16 cellular contexts compared by ENCODE assay signal in the genomic region with DNA sequence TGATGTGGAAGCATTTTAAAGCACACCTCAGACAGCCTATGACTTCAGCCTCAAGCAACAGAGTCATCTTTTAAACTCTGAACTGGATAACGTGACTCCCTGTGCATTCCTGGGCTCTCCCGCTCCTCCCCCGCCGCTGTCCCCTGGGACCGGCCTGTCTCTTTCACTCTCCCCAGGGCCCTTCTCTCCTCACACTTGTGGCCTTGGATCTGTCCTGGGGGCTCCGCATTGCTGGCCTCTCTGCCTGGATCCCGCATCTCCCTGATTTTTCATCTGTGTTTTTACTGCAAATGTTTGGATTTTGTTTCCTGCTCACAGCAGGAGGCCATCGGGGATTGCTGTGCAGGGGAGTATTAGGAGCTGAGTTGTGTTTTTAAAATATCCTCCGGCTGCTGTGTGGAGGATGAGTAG. TPM values are rescaled to one million over a fixed set of nuclear protein-coding genes. Genes with fewer than 3 reads are reported as not detected.
A peak's percentile ranks its signal among the peaks of the same experiment; 100 is the strongest.
DNase-seq lines count a peak whose midpoint lies in the region; ATAC-seq, FAIRE-seq and TF ChIP-seq lines count a peak whose summit lies in the region.
"Had no signal": no experiment of that assay in that cellular context is flagged by ENCODE, and none has a peak within 500 bp of the region (broad histone marks: within the 10 kb centered on the region; RNA-seq: fewer than 3 reads in every experiment).

No MANE protein-coding gene starts in this region.

- CTCF ChIA-PET in HepG2 (lab: Yijun Ruan, JAX; ENCODE audit: low intra/inter-chr PET ratio, low total read pairs): interaction anchor here (2.1 to 2.3 kb wide), 2 partner anchors 41 to 127 kb away, joined by 9 to 43 read pairs; no protein-coding TSS in a partner anchor

- H3K27me3 Mint-ChIP-seq in mesothelial cell of epicardium (ENCODE audit: low read depth): no peaks in the 10 kb centered on the region
- H3K27me3 Mint-ChIP-seq in activated T-helper 2 cell treated with anti-CD3 and anti-CD28 coated beads, Interferon-gamma antibody, Interleukin-2, Interleukin-4, amounts not matched to agents 10 μg/mL and 5 μg/mL and 100 μg/mL, durations not matched to agents 14 hours and 24 hours and 36 hours (ENCODE audit: low read depth): no peaks in the 10 kb centered on the region

- H3K36me3 Mint-ChIP-seq in mesothelial cell of epicardium: peaks cover 3% of the 10 kb centered on the region
- H3K36me3 Mint-ChIP-seq in activated T-helper 2 cell treated with anti-CD3 and anti-CD28 coated beads, Interferon-gamma antibody, Interleukin-2, Interleukin-4, amounts not matched to agents 10 μg/mL and 5 μg/mL and 100 μg/mL, durations not matched to agents 14 hours and 24 hours and 36 hours (ENCODE audit: low read depth): peaks cover 9% of the 10 kb centered on the region

- TF ChIP-seq RAD21 in HepG2 (CRISPR knock-in tag; IDR thresholded peaks at IDR 0.05): no peak; the same call in 1 of the 2 replicates

- in situ Hi-C loops in HepG2 (cut with HindIII; ENCODE audit: extremely low pct_ligation_motif_present, low pct_unique_long_range_greater_than_20kb): loop anchor here (5.0 kb wide), 2 partner anchors 41 to 191 kb away; no protein-coding TSS in a partner anchor

- H3K36me3 ChIP-seq in HepG2 (replicated peaks in 1 of 2; ENCODE audit: control insufficient read depth in 1 of 2, insufficient read depth in 2 of 2, low read length in 2 of 2) (peaks cover 0 to 7% of the 10 kb centered on the region in 2 experiments; a peak in 3 of 5 replicates), right lobe of liver (peaks cover 0 to 8% (median 5%) of the 10 kb centered on the region in 4 donors)

- H2AFZ ChIP-seq in HepG2 (ENCODE audit: low read length): no peak overlapping the region

- TF ChIP-seq CTCF in HepG2 (CRISPR knock-in tag; IDR thresholded peaks at IDR 0.05) (peak; percentile 17), right lobe of liver (IDR thresholded peaks at IDR 0.05) (no peak), choroid plexus epithelial cell (conservative IDR thresholded peaks at IDR 0.05; ENCODE audit: low read depth, low read length) (no peak), mesothelial cell of epicardium (IDR thresholded peaks at IDR 0.05; ENCODE audit: unreplicated experiment) (no peak)

- H3K4me3 Mint-ChIP-seq in mesothelial cell of epicardium: peak overlapping the region; percentile 13
- H3K4me3 Mint-ChIP-seq in activated T-helper 2 cell treated with anti-CD3 and anti-CD28 coated beads, Interferon-gamma antibody, Interleukin-2, Interleukin-4, amounts not matched to agents 10 μg/mL and 5 μg/mL and 100 μg/mL, durations not matched to agents 14 hours and 24 hours and 36 hours (ENCODE audit: low read depth): no peak overlapping the region
- H3K4me3 Mint-ChIP-seq: activated T-cell treated with anti-CD3 and anti-CD28 coated beads, Interleukin-2, amount 50 U/mL, for 4 hours had no signal

- TF ChIP-seq EP300 in HepG2 (IDR thresholded peaks at IDR 0.05; ENCODE audit: low read depth in 2 of 2, low read length in 2 of 2) (no peak), HepG2 (CRISPR knock-in tag; IDR thresholded peaks at IDR 0.05; ENCODE audit: borderline replicate concordance) (no peak)

- no peaks in the 10 kb centered on the region for H4K20me1 ChIP-seq in HepG2 (ENCODE audit: insufficient read depth, low read length)

- peak overlapping the region; percentile 61 for H3K27ac ChIP-seq in HepG2 (ENCODE audit: extremely low read length, insufficient read depth, low read length)
- H3K27ac ChIP-seq in right lobe of liver: no peak overlapping the region
- H3K27ac ChIP-seq: KMS-11, upper lobe of left lung had no signal

- H3K4me2 ChIP-seq in HepG2 (ENCODE audit: low read depth, low read length): peak overlapping the region; percentile 70
- H3K4me2 ChIP-seq: KMS-11 had no signal

- no peaks in the 10 kb centered on the region for H3K79me2 ChIP-seq in HepG2 (ENCODE audit: insufficient read depth, low read length)

- intact Hi-C loops in HepG2 (cut with micrococcal nuclease; ENCODE audit: unreplicated experiment): loop anchor here (2.0 to 5.0 kb wide), 4 partner anchors 48 to 190 kb away; no protein-coding TSS in a partner anchor
- intact Hi-C loops in right lobe of liver (cut with DNase I): loop anchor here (5.0 to 10.0 kb wide), 3 partner anchors 41 to 188 kb away; no protein-coding TSS in a partner anchor
- intact Hi-C loops in activated T-helper 2 cell treated with anti-CD3 and anti-CD28 coated beads, Interferon-gamma antibody, Interleukin-2, Interleukin-4, amounts not matched to agents 10 μg/mL and 5 μg/mL and 100 μg/mL, durations not matched to agents 14 hours and 24 hours and 36 hours (cut with micrococcal nuclease): no loop called here

- H3K4me1 Mint-ChIP-seq in mesothelial cell of epicardium: peaks cover 16% of the 10 kb centered on the region
- H3K4me1 Mint-ChIP-seq in activated T-helper 2 cell treated with anti-CD3 and anti-CD28 coated beads, Interferon-gamma antibody, Interleukin-2, Interleukin-4, amounts not matched to agents 10 μg/mL and 5 μg/mL and 100 μg/mL, durations not matched to agents 14 hours and 24 hours and 36 hours (ENCODE audit: low read depth): peaks cover 6% of the 10 kb centered on the region

- DNase-seq in HepG2 (ENCODE audit: low spot score) (peak; percentile 53), right lobe of liver (no peak), choroid plexus epithelial cell (ENCODE audit: low read depth) (peak; percentile 76), mesothelial cell of epicardium (ENCODE audit: low spot score in 2 of 2, unreplicated experiment in 2 of 2) (no peak), SW 1271 (lab: John Stamatoyannopoulos, UW) (no peak)
- no peak for DNase-seq in activated T-helper 2 cell treated with anti-CD3 and anti-CD28 coated beads, Interferon-gamma antibody, Interleukin-2, Interleukin-4, amounts not matched to agents 10 μg/mL and 5 μg/mL and 100 μg/mL, durations not matched to agents 14 hours and 24 hours and 36 hours (ENCODE audit: low spot score)
- DNase-seq: activated T-cell treated with anti-CD3 and anti-CD28 coated beads, Interleukin-2, amount 50 U/mL, for 4 hours; aorta; DMS79; NCI-H2081; stimulated activated CD4-positive, alpha-beta T cell treated with anti-CD3 and anti-CD28 coated beads, Interleukin-12 subunit alpha, Interleukin-12 subunit beta, amount 100 ng/mL, for 4 hours; upper lobe of left lung had no signal

- no peak for TF ChIP-seq POLR2A in HepG2 (IDR thresholded peaks at IDR 0.05; ENCODE audit: insufficient read depth in 1 of 2, low read depth in 2 of 2, low read length in 2 of 2)
- TF ChIP-seq POLR2A in right lobe of liver (IDR thresholded peaks at IDR 0.05): no peak

- no peaks in the 10 kb centered on the region for H3K9me3 Mint-ChIP-seq in mesothelial cell of epicardium
- peaks cover 4% of the 10 kb centered on the region for H3K9me3 Mint-ChIP-seq in activated T-helper 2 cell treated with anti-CD3 and anti-CD28 coated beads, Interferon-gamma antibody, Interleukin-2, Interleukin-4, amounts not matched to agents 10 μg/mL and 5 μg/mL and 100 μg/mL, durations not matched to agents 14 hours and 24 hours and 36 hours
- H3K9me3 Mint-ChIP-seq: activated T-cell treated with anti-CD3 and anti-CD28 coated beads, Interleukin-2, amount 50 U/mL, for 4 hours had no signal

- POLR2A ChIA-PET in HepG2 (lab: Yijun Ruan, JAX): interaction anchor here (1.2 to 6.6 kb wide), 5 partner anchors 15 to 124 kb away, joined by 3 to 127 read pairs (median 18); a partner anchor contains a TSS

- H3K4me3 ChIP-seq in HepG2 (replicated peaks in 1 of 3; ENCODE audit: insufficient read depth in 1 of 3, low read depth in 2 of 3, low read length in 3 of 3) (peak overlapping the region; percentile 3 to 58 (median 41)), right lobe of liver (no peak overlapping the region), choroid plexus epithelial cell (ENCODE audit: low read depth, low read length) (peak overlapping the region; percentile 51)
- H3K4me3 ChIP-seq: upper lobe of left lung had no signal

- H3K4me1 ChIP-seq in HepG2 (ENCODE audit: insufficient read depth, low read length): peaks cover 33% of the 10 kb centered on the region
- peaks cover 0 to 11% (median 4%) of the 10 kb centered on the region in 4 donors for H3K4me1 ChIP-seq in right lobe of liver

- 6% methylated on average over 9 of the region's 9 CpGs for WGBS in HepG2 (ENCODE audit: low lambda C conversion rate)
- 74% methylated on average over 9 of the region's 9 CpGs for WGBS in right lobe of liver (ENCODE audit: insufficient coverage, low coverage, low lambda C conversion rate, missing lambda C conversion rate)

- H3K9me3 ChIP-seq in HepG2 (ENCODE audit: low read length) (no peaks in the 10 kb centered on the region), right lobe of liver (no peaks in the 10 kb centered on the region)
- H3K9me3 ChIP-seq: upper lobe of left lung had no signal

- H3K27me3 ChIP-seq in HepG2 (ENCODE audit: control insufficient read depth in 1 of 2, insufficient read depth in 2 of 2, low read length in 2 of 2) (no peaks in the 10 kb centered on the region; a peak in 1 of 5 replicates), right lobe of liver (no peaks in the 10 kb centered on the region)
- H3K27me3 ChIP-seq: upper lobe of left lung had no signal

- BruUV-seq in HepG2 (replicated peaks; lab: Mats Ljungman, UMichigan): no TSS peak

- peak; percentile 68 for ATAC-seq in HepG2
- no peak for ATAC-seq in right lobe of liver
- ATAC-seq in HG02973 (IDR thresholded peaks at IDR 0.05; ENCODE audit: unreplicated experiment): no peak
- ATAC-seq in GM21786 (IDR thresholded peaks at IDR 0.05; ENCODE audit: unreplicated experiment): no peak
- ATAC-seq: activated CD4-positive, CD25-positive, alpha-beta regulatory T cell treated with anti-CD3 and anti-CD28 coated beads, Interleukin-2, amount 50 U/mL, for 24 hours; activated T-cell treated with anti-CD3 and anti-CD28 coated beads, Interleukin-2, amount 50 U/mL, for 4 hours had no signal

- peak overlapping the region; percentile 86 for H3K27ac Mint-ChIP-seq in mesothelial cell of epicardium
- H3K27ac Mint-ChIP-seq in activated T-helper 2 cell treated with anti-CD3 and anti-CD28 coated beads, Interferon-gamma antibody, Interleukin-2, Interleukin-4, amounts not matched to agents 10 μg/mL and 5 μg/mL and 100 μg/mL, durations not matched to agents 14 hours and 24 hours and 36 hours: no peak overlapping the region

- FAIRE-seq in HepG2 (lab: Jason Lieb, UNC): peak; percentile 53

- H3K9ac ChIP-seq in HepG2 (ENCODE audit: insufficient read depth, low read depth, low read length): peak overlapping the region; percentile 53
- H3K9ac ChIP-seq: KMS-11 had no signal

RNA-seq across cellular contexts. Expression of a gene that starts 15.4 kb away (rescaled TPM):
- total RNA-seq in HepG2 (2016; rRNA removed; fragmentation: Illumina TruSeq; extraction: Trizol) (50.8 and 55.5 TPM in 2 replicates), right lobe of liver (10 to 100 TPM; 39.4 to 70.9 (median 62.4) TPM), mesothelial cell of epicardium (37.7 to 41.8 TPM (median 39.8 TPM) in 3 replicates)
- 110 and 141 TPM in 2 replicates for total RNA-seq in HepG2 (2016; cell fraction: cytosol; rRNA removed; fragmentation: Illumina TruSeq; extraction: Trizol; ENCODE audit: low read depth)
- 53.9 and 57.2 TPM in 2 replicates for total RNA-seq in HepG2 (2016; cell fraction: insoluble cytoplasmic fraction; rRNA removed; fragmentation: Illumina TruSeq; extraction: Trizol)
- total RNA-seq in HepG2 (2016; cell fraction: membrane; rRNA removed; fragmentation: Illumina TruSeq; extraction: Trizol): 100.0 and 131 TPM in 2 replicates
- 32.7 and 33.6 TPM in 2 replicates for total RNA-seq in HepG2 (2016; cell fraction: nucleus; rRNA removed; fragmentation: Illumina TruSeq; extraction: Trizol)
- polyA plus RNA-seq in HepG2 (2011; rRNA removed): 52.9 and 62.4 TPM in 2 replicates
- 58.4 and 70.2 TPM in 2 replicates for polyA plus RNA-seq in HepG2 (2011; cell fraction: cytosol; rRNA removed)
- polyA plus RNA-seq in HepG2 (2011; cell fraction: nucleus; rRNA removed): 58.8 and 59.2 TPM in 2 replicates
- 50.8 and 63.8 TPM in 2 replicates for polyA plus RNA-seq in HepG2 (2012)
- 122 and 158 TPM in 2 replicates for polyA plus RNA-seq in HepG2 (2016; cell fraction: cytosol; fragmentation: Illumina TruSeq; extraction: Trizol; ENCODE audit: low read depth)
- 61.2 and 70.0 TPM in 2 replicates for polyA plus RNA-seq in HepG2 (2016; cell fraction: insoluble cytoplasmic fraction; fragmentation: Illumina TruSeq; extraction: Trizol; ENCODE audit: low read depth)
- 97.9 and 125 TPM in 2 replicates for polyA plus RNA-seq in HepG2 (2016; cell fraction: membrane; fragmentation: Illumina TruSeq; extraction: Trizol; ENCODE audit: low read depth)
- polyA plus RNA-seq in HepG2 (2016; cell fraction: nucleus; fragmentation: Illumina TruSeq; extraction: Trizol; ENCODE audit: insufficient read depth, low read depth): 71.8 and 76.2 TPM in 2 replicates
- 53.9 and 60.5 TPM in 2 replicates for polyA minus RNA-seq in HepG2 (2011; rRNA and poly(A)+ RNA removed; ENCODE audit: low replicate concordance)
- 26.4 and 31.4 TPM in 2 replicates for polyA minus RNA-seq in HepG2 (2011; cell fraction: cytosol; rRNA and poly(A)+ RNA removed)
- polyA minus RNA-seq in HepG2 (2011; cell fraction: nucleus; rRNA and poly(A)+ RNA removed): 19.3 and 23.5 TPM in 2 replicates
- 32.7 and 34.2 TPM in 2 replicates for total RNA-seq in activated T-helper 2 cell treated with anti-CD3 and anti-CD28 coated beads, Interferon-gamma antibody, Interleukin-2, Interleukin-4, amounts not matched to agents 10 μg/mL and 5 μg/mL and 100 μg/mL, durations not matched to agents 14 hours and 24 hours and 36 hours

RNA-seq across cellular contexts. Expression of a gene that starts 43.2 kb away (rescaled TPM):
- total RNA-seq in HepG2 (2016; rRNA removed; fragmentation: Illumina TruSeq; extraction: Trizol): 23.7 and 32.5 TPM in 2 replicates
- 14.5 and 15.9 TPM in 2 replicates for total RNA-seq in HepG2 (2016; cell fraction: cytosol; rRNA removed; fragmentation: Illumina TruSeq; extraction: Trizol; ENCODE audit: low read depth)
- 25.4 and 32.9 TPM in 2 replicates for total RNA-seq in HepG2 (2016; cell fraction: insoluble cytoplasmic fraction; rRNA removed; fragmentation: Illumina TruSeq; extraction: Trizol)
- 24.7 and 24.9 TPM in 2 replicates for total RNA-seq in HepG2 (2016; cell fraction: membrane; rRNA removed; fragmentation: Illumina TruSeq; extraction: Trizol)
- 23.0 and 26.3 TPM in 2 replicates for total RNA-seq in HepG2 (2016; cell fraction: nucleus; rRNA removed; fragmentation: Illumina TruSeq; extraction: Trizol)
- polyA plus RNA-seq in HepG2 (2011; rRNA removed): 14.4 and 17.6 TPM in 2 replicates
- 7.2 and 11.1 TPM in 2 replicates for polyA plus RNA-seq in HepG2 (2011; cell fraction: cytosol; rRNA removed)
- 15.9 and 23.4 TPM in 2 replicates for polyA plus RNA-seq in HepG2 (2011; cell fraction: nucleus; rRNA removed)
- 30.8 and 38.6 TPM in 2 replicates for polyA plus RNA-seq in HepG2 (2012)
- polyA plus RNA-seq in HepG2 (2016; cell fraction: cytosol; fragmentation: Illumina TruSeq; extraction: Trizol; ENCODE audit: low read depth): 7.4 and 9.2 TPM in 2 replicates
- 29.4 and 31.2 TPM in 2 replicates for polyA plus RNA-seq in HepG2 (2016; cell fraction: insoluble cytoplasmic fraction; fragmentation: Illumina TruSeq; extraction: Trizol; ENCODE audit: low read depth)
- 16.3 and 18.5 TPM in 2 replicates for polyA plus RNA-seq in HepG2 (2016; cell fraction: membrane; fragmentation: Illumina TruSeq; extraction: Trizol; ENCODE audit: low read depth)
- 29.1 and 30.5 TPM in 2 replicates for polyA plus RNA-seq in HepG2 (2016; cell fraction: nucleus; fragmentation: Illumina TruSeq; extraction: Trizol; ENCODE audit: insufficient read depth, low read depth)
- polyA minus RNA-seq in HepG2 (2011; rRNA and poly(A)+ RNA removed; ENCODE audit: low replicate concordance): 13.3 and 14.0 TPM in 2 replicates
- 13.9 TPM in 2 replicates for polyA minus RNA-seq in HepG2 (2011; cell fraction: cytosol; rRNA and poly(A)+ RNA removed)
- polyA minus RNA-seq in HepG2 (2011; cell fraction: nucleus; rRNA and poly(A)+ RNA removed): 47.9 and 58.2 TPM in 2 replicates
- 10 to 100 TPM; 14.3 to 25.9 (median 17.6) TPM for total RNA-seq in right lobe of liver
- total RNA-seq in mesothelial cell of epicardium: 64.2 to 65.5 TPM (median 64.7 TPM) in 3 replicates
- 31.5 and 34.0 TPM in 2 replicates for total RNA-seq in activated T-helper 2 cell treated with anti-CD3 and anti-CD28 coated beads, Interferon-gamma antibody, Interleukin-2, Interleukin-4, amounts not matched to agents 10 μg/mL and 5 μg/mL and 100 μg/mL, durations not matched to agents 14 hours and 24 hours and 36 hours

RNA-seq across cellular contexts. Expression of a gene that starts 56.1 kb away (rescaled TPM):
- 23.6 and 40.4 TPM in 2 replicates for total RNA-seq in HepG2 (2016; rRNA removed; fragmentation: Illumina TruSeq; extraction: Trizol)
- 19.7 and 22.6 TPM in 2 replicates for total RNA-seq in HepG2 (2016; cell fraction: cytosol; rRNA removed; fragmentation: Illumina TruSeq; extraction: Trizol; ENCODE audit: low read depth)
- 17.6 and 41.1 TPM in 2 replicates for total RNA-seq in HepG2 (2016; cell fraction: insoluble cytoplasmic fraction; rRNA removed; fragmentation: Illumina TruSeq; extraction: Trizol)
- 27.9 and 29.7 TPM in 2 replicates for total RNA-seq in HepG2 (2016; cell fraction: membrane; rRNA removed; fragmentation: Illumina TruSeq; extraction: Trizol)
- 50.9 and 60.6 TPM in 2 replicates for total RNA-seq in HepG2 (2016; cell fraction: nucleus; rRNA removed; fragmentation: Illumina TruSeq; extraction: Trizol)
- 64.0 and 83.4 TPM in 2 replicates for polyA plus RNA-seq in HepG2 (2011; rRNA removed)
- 37.9 and 59.3 TPM in 2 replicates for polyA plus RNA-seq in HepG2 (2011; cell fraction: cytosol; rRNA removed)
- polyA plus RNA-seq in HepG2 (2011; cell fraction: nucleus; rRNA removed): 131 and 158 TPM in 2 replicates
- polyA plus RNA-seq in HepG2 (2012): 80.7 and 119 TPM in 2 replicates
- 10.8 and 12.1 TPM in 2 replicates for polyA plus RNA-seq in HepG2 (2016; cell fraction: cytosol; fragmentation: Illumina TruSeq; extraction: Trizol; ENCODE audit: low read depth)
- polyA plus RNA-seq in HepG2 (2016; cell fraction: insoluble cytoplasmic fraction; fragmentation: Illumina TruSeq; extraction: Trizol; ENCODE audit: low read depth): 25.6 and 36.8 TPM in 2 replicates
- polyA plus RNA-seq in HepG2 (2016; cell fraction: membrane; fragmentation: Illumina TruSeq; extraction: Trizol; ENCODE audit: low read depth): 20.7 and 25.9 TPM in 2 replicates
- 130 and 133 TPM in 2 replicates for polyA plus RNA-seq in HepG2 (2016; cell fraction: nucleus; fragmentation: Illumina TruSeq; extraction: Trizol; ENCODE audit: insufficient read depth, low read depth)
- polyA minus RNA-seq in HepG2 (2011; rRNA and poly(A)+ RNA removed; ENCODE audit: low replicate concordance): 49.7 and 219 TPM in 2 replicates
- polyA minus RNA-seq in HepG2 (2011; cell fraction: cytosol; rRNA and poly(A)+ RNA removed): 75.4 and 75.5 TPM in 2 replicates
- polyA minus RNA-seq in HepG2 (2011; cell fraction: nucleus; rRNA and poly(A)+ RNA removed): 58.3 and 59.0 TPM in 2 replicates
- 100 to 1,000 TPM in 2 of 6 experiments, 10 to 100 TPM in 4; 74.4 to 120 (median 88.2) TPM for total RNA-seq in right lobe of liver
- total RNA-seq in mesothelial cell of epicardium: 72.5 to 76.6 TPM (median 74.7 TPM) in 3 replicates
- 9.4 and 11.1 TPM in 2 replicates for total RNA-seq in activated T-helper 2 cell treated with anti-CD3 and anti-CD28 coated beads, Interferon-gamma antibody, Interleukin-2, Interleukin-4, amounts not matched to agents 10 μg/mL and 5 μg/mL and 100 μg/mL, durations not matched to agents 14 hours and 24 hours and 36 hours

Comparison
In these comparisons a context has a peak if more than half of its experiments do, and no peak if none do; other contexts are left out.
1. DNase-seq: peak in HepG2 (single experiment) and choroid plexus epithelial cell (single experiment); none in right lobe of liver (0 of 3), mesothelial cell of epicardium (0 of 2), SW 1271 (0 of 2) and activated T-helper 2 cell treated with anti-CD3 and anti-CD28 coated beads, Interferon-gamma antibody, Interleukin-2, Interleukin-4, amounts not matched to agents 10 μg/mL and 5 μg/mL and 100 μg/mL, durations not matched to agents 14 hours and 24 hours and 36 hours (single experiment).
2. H3K4me3 ChIP-seq: peak in HepG2 (3 of 3) and choroid plexus epithelial cell (single experiment); none in right lobe of liver (0 of 3).